1 cellular context compared by ENCODE assay signal in the genomic region with DNA sequence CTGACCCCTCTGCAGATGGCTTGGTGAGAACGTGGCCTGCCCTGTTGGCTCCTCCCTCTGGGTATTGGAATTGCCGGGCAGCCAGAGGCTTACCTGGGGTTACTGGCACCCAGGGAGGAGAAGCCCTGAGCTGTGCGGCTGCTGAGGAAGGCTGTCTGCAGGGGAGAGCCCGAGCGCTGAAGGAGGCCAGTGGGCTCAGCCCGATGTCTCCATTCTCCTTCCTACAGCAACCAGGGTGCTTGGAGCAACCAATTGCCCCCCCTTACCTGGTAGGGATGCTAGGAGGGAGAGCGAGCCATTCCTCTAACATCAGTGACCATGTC.
A peak's percentile ranks its signal among the peaks of the same experiment; 100 is the strongest.
TF ChIP-seq lines count a peak whose summit lies in the region.

No MANE protein-coding gene starts in this region.

TF ChIP-seq in HepG2, 621 proteins besides CTCF, POLR2A, EP300 and RAD21 (continued from another document):
- TF ChIP-seq, protein P1, sequence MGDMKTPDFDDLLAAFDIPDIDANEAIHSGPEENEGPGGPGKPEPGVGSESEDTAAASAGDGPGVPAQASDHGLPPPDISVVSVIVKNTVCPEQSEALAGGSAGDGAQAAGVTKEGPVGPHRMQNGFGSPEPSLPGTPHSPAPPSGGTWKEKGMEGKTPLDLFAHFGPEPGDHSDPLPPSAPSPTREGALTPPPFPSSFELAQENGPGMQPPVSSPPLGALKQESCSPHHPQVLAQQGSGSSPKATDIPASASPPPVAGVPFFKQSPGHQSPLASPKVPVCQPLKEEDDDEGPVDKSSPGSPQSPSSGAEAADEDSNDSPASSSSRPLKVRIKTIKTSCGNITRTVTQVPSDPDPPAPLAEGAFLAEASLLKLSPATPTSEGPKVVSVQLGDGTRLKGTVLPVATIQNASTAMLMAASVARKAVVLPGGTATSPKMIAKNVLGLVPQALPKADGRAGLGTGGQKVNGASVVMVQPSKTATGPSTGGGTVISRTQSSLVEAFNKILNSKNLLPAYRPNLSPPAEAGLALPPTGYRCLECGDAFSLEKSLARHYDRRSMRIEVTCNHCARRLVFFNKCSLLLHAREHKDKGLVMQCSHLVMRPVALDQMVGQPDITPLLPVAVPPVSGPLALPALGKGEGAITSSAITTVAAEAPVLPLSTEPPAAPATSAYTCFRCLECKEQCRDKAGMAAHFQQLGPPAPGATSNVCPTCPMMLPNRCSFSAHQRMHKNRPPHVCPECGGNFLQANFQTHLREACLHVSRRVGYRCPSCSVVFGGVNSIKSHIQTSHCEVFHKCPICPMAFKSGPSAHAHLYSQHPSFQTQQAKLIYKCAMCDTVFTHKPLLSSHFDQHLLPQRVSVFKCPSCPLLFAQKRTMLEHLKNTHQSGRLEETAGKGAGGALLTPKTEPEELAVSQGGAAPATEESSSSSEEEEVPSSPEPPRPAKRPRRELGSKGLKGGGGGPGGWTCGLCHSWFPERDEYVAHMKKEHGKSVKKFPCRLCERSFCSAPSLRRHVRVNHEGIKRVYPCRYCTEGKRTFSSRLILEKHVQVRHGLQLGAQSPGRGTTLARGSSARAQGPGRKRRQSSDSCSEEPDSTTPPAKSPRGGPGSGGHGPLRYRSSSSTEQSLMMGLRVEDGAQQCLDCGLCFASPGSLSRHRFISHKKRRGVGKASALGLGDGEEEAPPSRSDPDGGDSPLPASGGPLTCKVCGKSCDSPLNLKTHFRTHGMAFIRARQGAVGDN (CRISPR knock-in tag; IDR thresholded peaks at IDR 0.05), result peak; percentile 36
- TF ChIP-seq, protein P2, sequence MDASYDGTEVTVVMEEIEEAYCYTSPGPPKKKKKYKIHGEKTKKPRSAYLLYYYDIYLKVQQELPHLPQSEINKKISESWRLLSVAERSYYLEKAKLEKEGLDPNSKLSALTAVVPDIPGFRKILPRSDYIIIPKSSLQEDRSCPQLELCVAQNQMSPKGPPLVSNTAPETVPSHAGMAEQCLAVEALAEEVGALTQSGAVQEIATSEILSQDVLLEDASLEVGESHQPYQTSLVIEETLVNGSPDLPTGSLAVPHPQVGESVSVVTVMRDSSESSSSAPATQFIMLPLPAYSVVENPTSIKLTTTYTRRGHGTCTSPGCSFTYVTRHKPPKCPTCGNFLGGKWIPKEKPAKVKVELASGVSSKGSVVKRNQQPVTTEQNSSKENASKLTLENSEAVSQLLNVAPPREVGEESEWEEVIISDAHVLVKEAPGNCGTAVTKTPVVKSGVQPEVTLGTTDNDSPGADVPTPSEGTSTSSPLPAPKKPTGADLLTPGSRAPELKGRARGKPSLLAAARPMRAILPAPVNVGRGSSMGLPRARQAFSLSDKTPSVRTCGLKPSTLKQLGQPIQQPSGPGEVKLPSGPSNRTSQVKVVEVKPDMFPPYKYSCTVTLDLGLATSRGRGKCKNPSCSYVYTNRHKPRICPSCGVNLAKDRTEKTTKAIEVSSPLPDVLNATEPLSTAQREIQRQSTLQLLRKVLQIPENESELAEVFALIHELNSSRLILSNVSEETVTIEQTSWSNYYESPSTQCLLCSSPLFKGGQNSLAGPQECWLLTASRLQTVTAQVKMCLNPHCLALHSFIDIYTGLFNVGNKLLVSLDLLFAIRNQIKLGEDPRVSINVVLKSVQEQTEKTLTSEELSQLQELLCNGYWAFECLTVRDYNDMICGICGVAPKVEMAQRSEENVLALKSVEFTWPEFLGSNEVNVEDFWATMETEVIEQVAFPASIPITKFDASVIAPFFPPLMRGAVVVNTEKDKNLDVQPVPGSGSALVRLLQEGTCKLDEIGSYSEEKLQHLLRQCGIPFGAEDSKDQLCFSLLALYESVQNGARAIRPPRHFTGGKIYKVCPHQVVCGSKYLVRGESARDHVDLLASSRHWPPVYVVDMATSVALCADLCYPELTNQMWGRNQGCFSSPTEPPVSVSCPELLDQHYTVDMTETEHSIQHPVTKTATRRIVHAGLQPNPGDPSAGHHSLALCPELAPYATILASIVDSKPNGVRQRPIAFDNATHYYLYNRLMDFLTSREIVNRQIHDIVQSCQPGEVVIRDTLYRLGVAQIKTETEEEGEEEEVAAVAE (CRISPR knock-in tag; IDR thresholded peaks at IDR 0.05; ENCODE audit: borderline replicate concordance), result 0 out of 2 replicates have a peak, but pooled peaks have one; percentile 2
- TF ChIP-seq POLR2G (IDR thresholded peaks at IDR 0.05; ENCODE audit: low read depth, low read length) (0 out of 2 replicates have a peak, but pooled peaks have one; percentile 38), ZFP90 (CRISPR knock-in tag; IDR thresholded peaks at IDR 0.05; ENCODE audit: borderline replicate concordance) (0 out of 2 replicates have a peak, but pooled peaks have one; percentile 1), SALL1 (CRISPR knock-in tag; IDR thresholded peaks at IDR 0.05) (peak; percentile 22; the same call in 1 of the 2 replicates), MYC (CRISPR knock-in tag; IDR thresholded peaks at IDR 0.05; ENCODE audit: borderline replicate concordance) (0 out of 2 replicates have a peak, but pooled peaks have one; percentile 25), PHF21A (CRISPR knock-in tag; IDR thresholded peaks at IDR 0.05) (peak; percentile 52)
- TF ChIP-seq, protein P3, sequence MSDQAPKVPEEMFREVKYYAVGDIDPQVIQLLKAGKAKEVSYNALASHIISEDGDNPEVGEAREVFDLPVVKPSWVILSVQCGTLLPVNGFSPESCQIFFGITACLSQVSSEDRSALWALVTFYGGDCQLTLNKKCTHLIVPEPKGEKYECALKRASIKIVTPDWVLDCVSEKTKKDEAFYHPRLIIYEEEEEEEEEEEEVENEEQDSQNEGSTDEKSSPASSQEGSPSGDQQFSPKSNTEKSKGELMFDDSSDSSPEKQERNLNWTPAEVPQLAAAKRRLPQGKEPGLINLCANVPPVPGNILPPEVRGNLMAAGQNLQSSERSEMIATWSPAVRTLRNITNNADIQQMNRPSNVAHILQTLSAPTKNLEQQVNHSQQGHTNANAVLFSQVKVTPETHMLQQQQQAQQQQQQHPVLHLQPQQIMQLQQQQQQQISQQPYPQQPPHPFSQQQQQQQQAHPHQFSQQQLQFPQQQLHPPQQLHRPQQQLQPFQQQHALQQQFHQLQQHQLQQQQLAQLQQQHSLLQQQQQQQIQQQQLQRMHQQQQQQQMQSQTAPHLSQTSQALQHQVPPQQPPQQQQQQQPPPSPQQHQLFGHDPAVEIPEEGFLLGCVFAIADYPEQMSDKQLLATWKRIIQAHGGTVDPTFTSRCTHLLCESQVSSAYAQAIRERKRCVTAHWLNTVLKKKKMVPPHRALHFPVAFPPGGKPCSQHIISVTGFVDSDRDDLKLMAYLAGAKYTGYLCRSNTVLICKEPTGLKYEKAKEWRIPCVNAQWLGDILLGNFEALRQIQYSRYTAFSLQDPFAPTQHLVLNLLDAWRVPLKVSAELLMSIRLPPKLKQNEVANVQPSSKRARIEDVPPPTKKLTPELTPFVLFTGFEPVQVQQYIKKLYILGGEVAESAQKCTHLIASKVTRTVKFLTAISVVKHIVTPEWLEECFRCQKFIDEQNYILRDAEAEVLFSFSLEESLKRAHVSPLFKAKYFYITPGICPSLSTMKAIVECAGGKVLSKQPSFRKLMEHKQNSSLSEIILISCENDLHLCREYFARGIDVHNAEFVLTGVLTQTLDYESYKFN (CRISPR knock-in tag; conservative IDR thresholded peaks at IDR 0.05), result peak; percentile 35; the same call in 1 of the 2 replicates
- TF ChIP-seq, protein P4, sequence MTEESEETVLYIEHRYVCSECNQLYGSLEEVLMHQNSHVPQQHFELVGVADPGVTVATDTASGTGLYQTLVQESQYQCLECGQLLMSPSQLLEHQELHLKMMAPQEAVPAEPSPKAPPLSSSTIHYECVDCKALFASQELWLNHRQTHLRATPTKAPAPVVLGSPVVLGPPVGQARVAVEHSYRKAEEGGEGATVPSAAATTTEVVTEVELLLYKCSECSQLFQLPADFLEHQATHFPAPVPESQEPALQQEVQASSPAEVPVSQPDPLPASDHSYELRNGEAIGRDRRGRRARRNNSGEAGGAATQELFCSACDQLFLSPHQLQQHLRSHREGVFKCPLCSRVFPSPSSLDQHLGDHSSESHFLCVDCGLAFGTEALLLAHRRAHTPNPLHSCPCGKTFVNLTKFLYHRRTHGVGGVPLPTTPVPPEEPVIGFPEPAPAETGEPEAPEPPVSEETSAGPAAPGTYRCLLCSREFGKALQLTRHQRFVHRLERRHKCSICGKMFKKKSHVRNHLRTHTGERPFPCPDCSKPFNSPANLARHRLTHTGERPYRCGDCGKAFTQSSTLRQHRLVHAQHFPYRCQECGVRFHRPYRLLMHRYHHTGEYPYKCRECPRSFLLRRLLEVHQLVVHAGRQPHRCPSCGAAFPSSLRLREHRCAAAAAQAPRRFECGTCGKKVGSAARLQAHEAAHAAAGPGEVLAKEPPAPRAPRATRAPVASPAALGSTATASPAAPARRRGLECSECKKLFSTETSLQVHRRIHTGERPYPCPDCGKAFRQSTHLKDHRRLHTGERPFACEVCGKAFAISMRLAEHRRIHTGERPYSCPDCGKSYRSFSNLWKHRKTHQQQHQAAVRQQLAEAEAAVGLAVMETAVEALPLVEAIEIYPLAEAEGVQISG (CRISPR knock-in tag; IDR thresholded peaks at IDR 0.05), result peak; percentile 2; the same call in 1 of the 2 replicates
TF ChIP-seq in HepG2: peak in this region for 13; not testable (repeated sequence) for 608.
